11 cellular contexts compared by ENCODE assay signal in the genomic region with DNA sequence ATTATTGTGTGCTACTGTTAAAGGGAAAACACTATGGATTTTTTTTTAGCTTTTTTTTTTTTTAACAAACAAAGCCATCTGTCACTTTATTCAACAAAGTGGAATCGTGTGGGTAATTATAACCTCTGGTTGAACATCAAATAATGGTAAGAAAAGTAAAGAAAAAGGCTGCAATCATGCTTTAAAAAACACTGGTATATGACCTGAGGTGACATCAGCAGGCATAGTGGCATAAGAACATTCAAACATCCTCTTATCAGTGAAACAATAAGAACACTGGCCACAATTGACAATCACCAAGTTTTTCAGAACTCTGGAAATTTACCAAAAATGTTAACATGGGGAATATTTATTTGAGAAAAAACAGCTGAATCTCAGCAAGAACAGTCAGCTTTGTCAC.
"Had no signal": no experiment of that assay in that cellular context is flagged by ENCODE, and none has a peak within 500 bp of the region (broad histone marks: within the 10 kb centered on the region; RNA-seq: fewer than 3 reads in every experiment).

No MANE protein-coding gene starts in this region.

- DNase-seq: activated CD4-positive, alpha-beta T cell treated with anti-CD3 and anti-CD28 coated beads, Interleukin-2, amount 50 U/mL, for 1 hour; activated naive CD4-positive, alpha-beta T cell treated with anti-CD3 and anti-CD28 coated beads, Interleukin-2, amount 10 ng/mL, durations not matched to agents 7 days and 5 days; heart right ventricle; left colon; lower lobe of right lung; psoas muscle; right lobe of liver; stimulated activated CD4-positive, alpha-beta T cell treated with anti-CD3 and anti-CD28 coated beads, Interleukin-4, amount 100 ng/mL, for 4 hours; stimulated activated naive CD8-positive, alpha-beta T cell treated with anti-CD3 and anti-CD28 coated beads, Interleukin-15, Interleukin-2, amounts not matched to agents 100 U/mL and 50 U/mL, for 24 hours; T-helper 9 cell; transverse colon had no signal

- ATAC-seq: heart right ventricle; left colon; lower lobe of right lung; psoas muscle; right lobe of liver; stimulated activated naive CD8-positive, alpha-beta T cell treated with anti-CD3 and anti-CD28 coated beads, Interleukin-15, Interleukin-2, amounts not matched to agents 100 U/mL and 50 U/mL, for 24 hours had no signal
